Comparison of ENCODE assay signal across 8 cellular contexts in genomic region chr11:34653851-34654490, GRCh38. TPM values are rescaled to one million over a fixed set of nuclear protein-coding genes. Genes with fewer than 3 reads are reported as not detected.
DNase-seq lines count a peak whose midpoint lies in the region; ATAC-seq and TF ChIP-seq lines count a peak whose summit lies in the region.

No MANE protein-coding gene starts in this region.

- intact Hi-C loops in left ventricle myocardium inferior (cut with micrococcal nuclease) (no loop called here), thyroid gland (cut with DNase I) (no loop called here)

- no peaks in the 10 kb centered on the region for H3K36me3 ChIP-seq in left ventricle myocardium inferior
- H3K36me3 ChIP-seq in thyroid gland: no peaks in the 10 kb centered on the region

- WGBS in thyroid gland, 2 donors: 90 to 91% methylated on average over 12 of the region's 12 CpGs

- DNase-seq in activated CD8-positive, alpha-beta memory T cell treated with anti-CD3 and anti-CD28 coated beads for 24 hours: peak; percentile 51
- no peak for DNase-seq in activated CD8-positive, alpha-beta memory T cell treated with anti-CD3 and anti-CD28 coated beads, Interleukin-2, amount 50 U/mL, for 48 hours
- DNase-seq in T1000 (lab: John Stamatoyannopoulos, UW) (peak; percentile 80), left ventricle myocardium inferior (no peak), DMS 273 (lab: John Stamatoyannopoulos, UW; ENCODE audit: unreplicated experiment) (no peak), thyroid gland (no peak)

- TF ChIP-seq CTCF in left ventricle myocardium inferior (IDR thresholded peaks at IDR 0.05; ENCODE audit: borderline replicate concordance) (peak; percentile 18), thyroid gland (IDR thresholded peaks at IDR 0.05) (no peak)

- H3K27ac ChIP-seq in left ventricle myocardium inferior (replicated peaks) (no peak overlapping the region), temporal lobe (ENCODE audit: low read depth, low read length) (peak overlapping the region; percentile 82), thyroid gland (no peak overlapping the region)

- no peak for TF ChIP-seq POLR2A in thyroid gland (IDR thresholded peaks at IDR 0.05)

- H3K4me1 ChIP-seq in left ventricle myocardium inferior: no peaks in the 10 kb centered on the region
- no peaks in the 10 kb centered on the region for H3K4me1 ChIP-seq in thyroid gland

- H3K4me3 ChIP-seq in left ventricle myocardium inferior: no peak overlapping the region
- no peak overlapping the region for H3K4me3 ChIP-seq in thyroid gland (replicated peaks in 1 of 3)

- no peaks in the 10 kb centered on the region for H3K9me3 ChIP-seq in left ventricle myocardium inferior (replicated peaks)
- H3K9me3 ChIP-seq in thyroid gland: no peaks in the 10 kb centered on the region

- no peak for ATAC-seq in GM18517 (IDR thresholded peaks at IDR 0.05; ENCODE audit: unreplicated experiment)

- H3K27me3 ChIP-seq in left ventricle myocardium inferior (ENCODE audit: low read depth): no peaks in the 10 kb centered on the region
- H3K27me3 ChIP-seq in thyroid gland: no peaks in the 10 kb centered on the region

RNA-seq across cellular contexts. Expression of gene EHF, which starts 33.1 kb away (rescaled TPM):
- total RNA-seq in left ventricle myocardium inferior (1.6 TPM), temporal lobe (0.25 TPM), thyroid gland (10 to 100 TPM in 2 of 4 donors, 1 to 10 TPM in 2; 3.8 to 13.9 (median 8.1) TPM)

Comparison
In these comparisons a context has a peak if more than half of its experiments do, and no peak if none do; other contexts are left out.
1. DNase-seq: peak in activated CD8-positive, alpha-beta memory T cell treated with anti-CD3 and anti-CD28 coated beads for 24 hours (single experiment) and T1000 (single experiment); none in activated CD8-positive, alpha-beta memory T cell treated with anti-CD3 and anti-CD28 coated beads, Interleukin-2, amount 50 U/mL, for 48 hours (single experiment), left ventricle myocardium inferior (single experiment), DMS 273 (single experiment) and thyroid gland (0 of 2).